Comparison of ENCODE assay signal across 8 cellular contexts in genomic region chr11:10931761-10932700, GRCh38.
DNase-seq lines count a peak whose midpoint lies in the region; FAIRE-seq and TF ChIP-seq lines count a peak whose summit lies in the region.

No MANE protein-coding gene starts in this region.

- TF ChIP-seq CTCF in DOHH2 (IDR thresholded peaks at IDR 0.05; ENCODE audit: low read depth, low read length, poor library complexity, severe bottlenecking) (no peak), OCI-LY3 (IDR thresholded peaks at IDR 0.05; ENCODE audit: low read depth, low read length) (no peak), vagina (IDR thresholded peaks at IDR 0.05) (no peak), lower leg skin (IDR thresholded peaks at IDR 0.05) (no peak)

- H3K4me2 ChIP-seq in DOHH2 (ENCODE audit: low read length) (peak overlapping the region; percentile 72), OCI-LY3 (ENCODE audit: low read length) (peak overlapping the region; percentile 80)

- intact Hi-C loops in vagina (cut with DNase I) (loop anchor here (1.0 to 10.0 kb wide), 4 partner anchors 75 to 853 kb away; partner anchors contain the start of gene ZBED5), lower leg skin (cut with DNase I; ENCODE audit: low total_unique reads) (no loop called here)

- no peak overlapping the region; the same call in 1 of the 2 replicates for H3K9ac ChIP-seq in OCI-LY3 (ENCODE audit: low read length)
- peak overlapping the region; percentile 58 to 85 for H3K9ac ChIP-seq in mucosa of rectum (ENCODE audit: low read depth in 1 of 2, low read length in 2 of 2)

- TF ChIP-seq POLR2A in vagina (IDR thresholded peaks at IDR 0.05), result no peak
- no peak for TF ChIP-seq POLR2A in lower leg skin (IDR thresholded peaks at IDR 0.05)
- no peak for TF ChIP-seq POLR2A in GM12892 (IDR thresholded peaks at IDR 0.05; ENCODE audit: low read depth, low read length)

- peak overlapping the region; percentile 63 for H3K4me3 ChIP-seq in DOHH2 (ENCODE audit: low read length)
- H3K4me3 ChIP-seq in OCI-LY3 (ENCODE audit: low read length), result peak overlapping the region; percentile 73
- H3K4me3 ChIP-seq in effector memory CD4-positive, alpha-beta T cell (ENCODE audit: insufficient read depth, low read depth, low read length, poor library complexity, severe bottlenecking), result peak overlapping the region; percentile 66
- peak overlapping the region; percentile 74 to 83 for H3K4me3 ChIP-seq in mucosa of rectum (ENCODE audit: low read length in 2 of 2)
- H3K4me3 ChIP-seq in vagina, result peak overlapping the region; percentile 78 to 88
- no peak overlapping the region for H3K4me3 ChIP-seq in lower leg skin (ENCODE audit: low read depth, poor library complexity, severe bottlenecking)

- H3K4me1 ChIP-seq in DOHH2 (ENCODE audit: control insufficient read depth, low read length), result peaks cover 12% of the 10 kb centered on the region
- 0 out of 2 replicates have a peak, but pooled peaks cover 10% of the 10 kb centered on the region for H3K4me1 ChIP-seq in OCI-LY3 (ENCODE audit: low read length)
- H3K4me1 ChIP-seq in effector memory CD4-positive, alpha-beta T cell (ENCODE audit: control insufficient read depth, insufficient read depth, low read length, poor library complexity, severe bottlenecking), result peaks cover 9% of the 10 kb centered on the region
- peaks cover 27 to 45% of the 10 kb centered on the region in 2 donors for H3K4me1 ChIP-seq in mucosa of rectum (ENCODE audit: control insufficient read depth in 2 of 2, insufficient read depth in 2 of 2, low read length in 2 of 2)
- peaks cover 33% of the 10 kb centered on the region for H3K4me1 ChIP-seq in vagina

- H3F3A ChIP-seq in DOHH2 (ENCODE audit: control insufficient read depth, insufficient read depth), result no peaks in the 10 kb centered on the region

- WGBS in lower leg skin, 2 donors, result 24 to 30% methylated on average over 14 of the region's 14 CpGs

- peak overlapping the region; percentile 69; the same call in 1 of the 2 replicates for H2AFZ ChIP-seq in OCI-LY3 (ENCODE audit: low read depth, low read length)

- FAIRE-seq in GM12892 (lab: Jason Lieb, UNC), result no peak

- H3K9me3 ChIP-seq in DOHH2 (ENCODE audit: control insufficient read depth, insufficient read depth, low read length), result no peaks in the 10 kb centered on the region
- no peaks in the 10 kb centered on the region for H3K9me3 ChIP-seq in OCI-LY3 (ENCODE audit: insufficient read depth, low read length)
- no peaks in the 10 kb centered on the region for H3K9me3 ChIP-seq in effector memory CD4-positive, alpha-beta T cell (ENCODE audit: control insufficient read depth, low read length)
- no peaks in the 10 kb centered on the region for H3K9me3 ChIP-seq in mucosa of rectum (ENCODE audit: control insufficient read depth in 2 of 2, low read length in 2 of 2)
- H3K9me3 ChIP-seq in vagina, result no peaks in the 10 kb centered on the region

- H3K36me3 ChIP-seq in DOHH2 (ENCODE audit: control insufficient read depth, low read length), result no peaks in the 10 kb centered on the region
- H3K36me3 ChIP-seq in OCI-LY3 (replicated peaks; ENCODE audit: low read depth, low read length), result no peaks in the 10 kb centered on the region
- H3K36me3 ChIP-seq in effector memory CD4-positive, alpha-beta T cell (ENCODE audit: control insufficient read depth, insufficient read depth, low read length), result no peaks in the 10 kb centered on the region
- H3K36me3 ChIP-seq in mucosa of rectum (ENCODE audit: control insufficient read depth in 2 of 2, insufficient read depth in 2 of 2, low read length in 2 of 2), result no peaks in the 10 kb centered on the region
- H3K36me3 ChIP-seq in vagina, result no peaks in the 10 kb centered on the region

- no peak for DNase-seq in effector memory CD4-positive, alpha-beta T cell
- DNase-seq in vagina (ENCODE audit: extremely low spot score in 2 of 2) (no peak), lower leg skin (ENCODE audit: low spot score in 2 of 2) (no peak), GM12892 (ENCODE audit: insufficient read length) (no peak), AG08396 (ENCODE audit: low spot score) (no peak)

- H4K20me1 ChIP-seq in DOHH2 (ENCODE audit: control insufficient read depth, insufficient read depth, low read depth, low read length), result no peaks in the 10 kb centered on the region
- H4K20me1 ChIP-seq in OCI-LY3 (ENCODE audit: insufficient read depth, low read length), result no peaks in the 10 kb centered on the region

- H3K27ac ChIP-seq in DOHH2 (ENCODE audit: low read depth, low read length) (no peak overlapping the region), OCI-LY3 (ENCODE audit: low read length) (no peak overlapping the region), mucosa of rectum (ENCODE audit: low read depth in 2 of 2, low read length in 2 of 2) (peak overlapping the region; percentile 94), vagina (peak overlapping the region; percentile 99)
- H3K27ac ChIP-seq in effector memory CD4-positive, alpha-beta T cell (ENCODE audit: insufficient read depth, low read length, poor library complexity, severe bottlenecking), result no peak overlapping the region

- peaks cover 40% of the 10 kb centered on the region for H3K27me3 ChIP-seq in DOHH2 (ENCODE audit: control insufficient read depth, low read length)
- H3K27me3 ChIP-seq in OCI-LY3 (ENCODE audit: low read depth, low read length), result peaks cover 45% of the 10 kb centered on the region
- H3K27me3 ChIP-seq in effector memory CD4-positive, alpha-beta T cell (replicated peaks; ENCODE audit: control insufficient read depth, insufficient read depth, low read length, poor library complexity, severe bottlenecking), result peaks cover 18% of the 10 kb centered on the region
- no peaks in the 10 kb centered on the region for H3K27me3 ChIP-seq in mucosa of rectum (ENCODE audit: control insufficient read depth in 2 of 2, insufficient read depth in 2 of 2, low read length in 2 of 2)
- H3K27me3 ChIP-seq in vagina, result no peaks in the 10 kb centered on the region

- no peaks in the 10 kb centered on the region for H3K79me2 ChIP-seq in DOHH2 (ENCODE audit: control insufficient read depth, low read length)
- H3K79me2 ChIP-seq in OCI-LY3 (ENCODE audit: low read length), result no peaks in the 10 kb centered on the region

- H3K9me2 ChIP-seq in DOHH2 (replicated peaks; ENCODE audit: control insufficient read depth, low read length), result no peaks in the 10 kb centered on the region

Comparison
In these comparisons a context has a peak if more than half of its experiments do, and no peak if none do; other contexts are left out.
1. H3K27ac ChIP-seq: peak in mucosa of rectum (2 of 2) and vagina (single experiment); none in DOHH2 (single experiment), OCI-LY3 (single experiment) and effector memory CD4-positive, alpha-beta T cell (single experiment).